9 cellular contexts compared by ENCODE assay signal in the genomic region with DNA sequence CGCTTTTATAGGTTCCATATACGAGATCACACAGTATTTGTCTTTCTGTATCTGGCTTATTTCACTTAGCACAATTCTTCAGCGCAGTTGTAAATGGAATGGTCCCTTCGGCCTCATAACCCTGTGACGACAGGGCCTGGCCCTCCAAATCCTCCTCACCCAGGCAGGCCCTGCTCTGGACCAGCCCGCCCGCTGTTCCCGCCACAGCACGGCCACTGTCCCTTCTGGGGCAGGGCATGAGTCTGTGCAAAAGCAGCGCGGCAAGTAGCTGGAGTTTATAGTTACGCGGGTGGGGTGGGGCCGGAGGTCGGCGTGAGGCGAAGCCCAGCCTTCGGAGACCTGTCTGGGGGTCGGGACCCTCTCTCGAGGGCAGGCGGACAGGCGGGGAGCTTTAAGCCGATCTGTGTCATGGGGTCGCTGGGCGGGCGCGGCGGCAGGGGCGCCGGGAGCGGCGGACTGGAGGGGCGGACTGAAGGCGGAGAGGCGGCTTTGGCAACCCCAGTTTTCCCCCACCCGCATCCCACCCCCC. TPM values are rescaled to one million over a fixed set of nuclear protein-coding genes. Genes with fewer than 3 reads are reported as not detected.
DNase-seq lines count a peak whose midpoint lies in the region; ATAC-seq and TF ChIP-seq lines count a peak whose summit lies in the region.
"Had no signal": no experiment of that assay in that cellular context is flagged by ENCODE, and none has a peak within 500 bp of the region (broad histone marks: within the 10 kb centered on the region; RNA-seq: fewer than 3 reads in every experiment).

No MANE protein-coding gene starts in this region.

- peaks cover 17% of the 10 kb centered on the region for H3K27me3 ChIP-seq in thymus (ENCODE audit: control insufficient read depth, insufficient read depth)

- peak; percentile 14 for DNase-seq in NCI-H1092 treated with DMSO at 0.1 percent for 48 hours (lab: John Stamatoyannopoulos, UW)
- DNase-seq in NCI-H1092 (lab: John Stamatoyannopoulos, UW) = no peak
- DNase-seq in dermis blood vessel endothelial cell = peak; percentile 44
- DNase-seq in lower leg skin (ENCODE audit: low spot score in 2 of 2) = peak in 1 of 2 donors; percentile 92
- DNase-seq in pons (ENCODE audit: low spot score) = no peak
- DNase-seq in NCI-H510A (lab: John Stamatoyannopoulos, UW) = no peak

- no peaks in the 10 kb centered on the region for H3K4me1 ChIP-seq in thymus (ENCODE audit: control insufficient read depth, insufficient read depth, low read length)
- H3K4me1 ChIP-seq: BLaER1 had no signal

- intact Hi-C loops in lower leg skin (cut with DNase I; ENCODE audit: low total_unique reads) = no loop called here

- no peaks in the 10 kb centered on the region for H3K9me3 ChIP-seq in thymus (ENCODE audit: control insufficient read depth)

- peak overlapping the region; percentile 54 for H3K4me3 ChIP-seq in lower leg skin (ENCODE audit: low read depth, poor library complexity, severe bottlenecking)
- H3K4me3 ChIP-seq in thymus (ENCODE audit: low read length) = peak overlapping the region; percentile 55
- H3K4me3 ChIP-seq: BLaER1 had no signal

- no peak for TF ChIP-seq POLR2A in lower leg skin (IDR thresholded peaks at IDR 0.05)

- no peaks in the 10 kb centered on the region for H3K36me3 ChIP-seq in thymus (ENCODE audit: control insufficient read depth, insufficient read depth)
- H3K36me3 ChIP-seq: BLaER1 had no signal

- 3 to 7% methylated on average over 24 to 31 of the region's 36 CpGs for WGBS in lower leg skin, 2 donors
- 25% methylated on average over 36 of the region's 36 CpGs for WGBS in thymus

- ATAC-seq in HG02840 (IDR thresholded peaks at IDR 0.05; ENCODE audit: low FRiP score, unreplicated experiment) = no peak

- TF ChIP-seq CTCF in lower leg skin (IDR thresholded peaks at IDR 0.05) = no peak

- H3K27ac ChIP-seq in thymus (ENCODE audit: low read depth) = peak overlapping the region; percentile 55
- H3K27ac ChIP-seq: BLaER1 had no signal

RNA-seq across cellular contexts. Expression of a gene that starts 0.5 kb away (rescaled TPM):
- total RNA-seq in dermis blood vessel endothelial cell (14.8 and 15.7 TPM in 2 replicates), lower leg skin (10 to 100 TPM in 3 of 4 donors, 1 to 10 TPM in 1; 8.5 to 21.5 (median 14.4) TPM)
- polyA plus RNA-seq in thymus = 7.8 TPM

RNA-seq across cellular contexts. Expression of a gene that starts 18.4 kb away (rescaled TPM):
- total RNA-seq in dermis blood vessel endothelial cell = 30.1 and 40.2 TPM in 2 replicates
- total RNA-seq in lower leg skin = 10 to 100 TPM; 20.8 to 36.0 (median 23.8) TPM
- 12.2 TPM for polyA plus RNA-seq in thymus

Comparison
In these comparisons a context has a peak if more than half of its experiments do, and no peak if none do; other contexts are left out.
1. DNase-seq: peak in NCI-H1092 treated with DMSO at 0.1 percent for 48 hours (single experiment) and dermis blood vessel endothelial cell (single experiment); none in NCI-H1092 (single experiment), pons (single experiment) and NCI-H510A (single experiment).